Comparison of ENCODE assay signal across 21 cellular contexts in genomic region chr2:163657257-163657656, GRCh38.
DNase-seq lines count a peak whose midpoint lies in the region; ATAC-seq and TF ChIP-seq lines count a peak whose summit lies in the region.
"Had no signal": no experiment of that assay in that cellular context is flagged by ENCODE, and none has a peak within 500 bp of the region (broad histone marks: within the 10 kb centered on the region; RNA-seq: fewer than 3 reads in every experiment).

No MANE protein-coding gene starts in this region.

- intact Hi-C loops in esophagus squamous epithelium (cut with DNase I), result no loop called here

- DNase-seq in EH (ENCODE audit: low read depth), result peak; percentile 48
- peak; percentile 86 for DNase-seq in NCI-H226
- peak; percentile 73 to 82 for DNase-seq in cardiac fibroblast (ENCODE audit: low read depth in 2 of 2)
- no peak for DNase-seq in cerebellar cortex (ENCODE audit: low spot score)
- no peak for DNase-seq in esophagus squamous epithelium (lab: John Stamatoyannopoulos, UW)
- no peak for DNase-seq in cerebellar nuclear complex (lab: John Stamatoyannopoulos, UW)
- DNase-seq: activated CD4-positive, alpha-beta T cell treated with anti-CD3 and anti-CD28 coated beads, Interleukin-2, amount 50 U/mL, for 1 hour; activated CD8-positive, alpha-beta memory T cell treated with anti-CD3 and anti-CD28 coated beads, Interleukin-2, amount 50 U/mL, for 4 hours; activated effector memory CD4-positive, alpha-beta T cell treated with Interleukin-2 at 50 U/mL for 16 hours; CD4-positive, alpha-beta memory T cell; DMS53; KBM-7; NCI-H82; stimulated activated naive CD4-positive, alpha-beta T cell treated with Interleukin-2 at 50 U/mL for 16 hours; T-helper 17 cell; tibial artery; WERI-Rb-1 had no signal

- H3K4me3 ChIP-seq in cardiac fibroblast (replicated peaks in 1 of 2; ENCODE audit: low read depth in 2 of 2, low read length in 2 of 2) (no peak overlapping the region), mesodermal cell (ENCODE audit: extremely low read depth, insufficient read depth, low read length, poor library complexity, severe bottlenecking) (no peak overlapping the region), esophagus squamous epithelium (no peak overlapping the region)
- H3K4me3 ChIP-seq: skin epidermis, tibial artery had no signal

- H3K9me3 ChIP-seq in mesodermal cell (ENCODE audit: control insufficient read depth, low read length), result no peaks in the 10 kb centered on the region
- H3K9me3 ChIP-seq in esophagus squamous epithelium, result no peaks in the 10 kb centered on the region
- H3K9me3 ChIP-seq: tibial artery had no signal

- H3K27ac ChIP-seq in mesodermal cell (ENCODE audit: low read depth, low read length, severe bottlenecking), result peak overlapping the region; percentile 65
- H3K27ac ChIP-seq in esophagus squamous epithelium, result no peak overlapping the region
- H3K27ac ChIP-seq: skin epidermis, WERI-Rb-1 had no signal

- TF ChIP-seq CTCF in cardiac fibroblast (IDR thresholded peaks at IDR 0.05; ENCODE audit: low read depth, low read length), result no peak
- no peak for TF ChIP-seq CTCF in esophagus squamous epithelium (IDR thresholded peaks at IDR 0.05)

- peaks cover 3% of the 10 kb centered on the region for H3K36me3 ChIP-seq in mesodermal cell (ENCODE audit: control insufficient read depth, insufficient read depth, low read length)
- no peaks in the 10 kb centered on the region for H3K36me3 ChIP-seq in esophagus squamous epithelium
- H3K36me3 ChIP-seq: tibial artery, WERI-Rb-1 had no signal

- peaks cover 25% of the 10 kb centered on the region for H3K4me1 ChIP-seq in mesodermal cell (ENCODE audit: control insufficient read depth, insufficient read depth, low read length, poor library complexity, severe bottlenecking)
- peaks cover 0 to 12% (median 0%) of the 10 kb centered on the region in 3 donors for H3K4me1 ChIP-seq in esophagus squamous epithelium

- WGBS in mesodermal cell (ENCODE audit: insufficient coverage in 2 of 2), 2 experiments, result 80 to 92% methylated on average over 1 to 2 of the region's 3 CpGs
- WGBS in esophagus squamous epithelium, 2 donors, result 80 to 83% methylated on average over 3 of the region's 3 CpGs

- ATAC-seq in GM21576 (IDR thresholded peaks at IDR 0.05; ENCODE audit: unreplicated experiment), result no peak
- ATAC-seq: natural killer cell treated with Interleukin-12 subunit alpha and Interleukin-12 subunit beta and Interleukin-15 and Interleukin-18, amount 100 ng/mL, for 72 hours; T-helper 17 cell had no signal

- no peaks in the 10 kb centered on the region for H3K27me3 ChIP-seq in esophagus squamous epithelium
- H3K27me3 ChIP-seq: tibial artery had no signal

- no peak for TF ChIP-seq POLR2A in esophagus squamous epithelium (IDR thresholded peaks at IDR 0.05)

Comparison
In these comparisons a context has a peak if more than half of its experiments do, and no peak if none do; other contexts are left out.
1. DNase-seq: peak in EH (single experiment), NCI-H226 (single experiment) and cardiac fibroblast (2 of 2); none in cerebellar cortex (single experiment), esophagus squamous epithelium (single experiment) and cerebellar nuclear complex (0 of 2).